In the genomic region with DNA sequence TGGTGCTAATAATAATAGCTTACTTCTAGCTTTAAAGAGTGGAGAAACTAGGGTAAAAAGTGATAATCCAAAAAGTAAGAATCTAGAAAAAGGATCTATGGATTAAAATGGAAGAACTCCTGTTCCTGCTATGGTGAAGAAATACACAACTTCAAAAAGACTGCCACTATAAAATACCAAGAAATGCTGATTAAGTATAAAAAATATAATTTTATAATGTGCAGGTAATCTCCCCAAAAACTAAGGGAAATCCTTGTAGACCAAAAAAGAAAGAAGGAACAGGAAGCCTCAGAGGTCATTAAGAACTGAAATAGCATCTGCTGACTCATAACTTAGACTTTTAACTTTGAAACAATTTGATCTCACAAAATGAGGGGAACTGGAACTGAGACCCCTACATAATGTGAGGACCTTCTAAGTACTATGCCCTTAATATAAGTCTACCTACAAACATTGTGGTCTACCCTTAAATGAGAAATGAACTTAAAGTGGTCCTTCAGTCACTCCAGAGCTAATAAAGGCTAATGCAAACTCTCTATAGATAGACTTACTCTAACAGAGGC, we compare ENCODE assay signal across 2 cellular contexts.
A peak's percentile ranks its signal among the peaks of the same experiment; 100 is the strongest.
TF ChIP-seq lines count a peak whose summit lies in the region.

No MANE protein-coding gene starts in this region.

TF ChIP-seq in GM12878, 131 proteins besides CTCF, POLR2A, EP300 and RAD21 (continues in another document):
- TF ChIP-seq DPF2 (IDR thresholded peaks at IDR 0.05): peak; percentile 78; the same call in 1 of the 2 replicates
- TF ChIP-seq MEF2A (IDR thresholded peaks at IDR 0.05; ENCODE audit: insufficient read depth, low read depth, low read length): peak; percentile 99
- TF ChIP-seq NFIC (IDR thresholded peaks at IDR 0.05; ENCODE audit: low read depth, low read length): peak; percentile 98
- TF ChIP-seq, protein P1, sequence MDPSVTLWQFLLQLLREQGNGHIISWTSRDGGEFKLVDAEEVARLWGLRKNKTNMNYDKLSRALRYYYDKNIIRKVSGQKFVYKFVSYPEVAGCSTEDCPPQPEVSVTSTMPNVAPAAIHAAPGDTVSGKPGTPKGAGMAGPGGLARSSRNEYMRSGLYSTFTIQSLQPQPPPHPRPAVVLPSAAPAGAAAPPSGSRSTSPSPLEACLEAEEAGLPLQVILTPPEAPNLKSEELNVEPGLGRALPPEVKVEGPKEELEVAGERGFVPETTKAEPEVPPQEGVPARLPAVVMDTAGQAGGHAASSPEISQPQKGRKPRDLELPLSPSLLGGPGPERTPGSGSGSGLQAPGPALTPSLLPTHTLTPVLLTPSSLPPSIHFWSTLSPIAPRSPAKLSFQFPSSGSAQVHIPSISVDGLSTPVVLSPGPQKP (IDR thresholded peaks at IDR 0.05; ENCODE audit: low read depth, low read length): no peak
- TF ChIP-seq IKZF2 (IDR thresholded peaks at IDR 0.05): peak; percentile 86 to 87
- peak; percentile 53; the same call in 1 of the 2 replicates for TF ChIP-seq GABPA (IDR thresholded peaks at IDR 0.05; ENCODE audit: low read depth)
- peak; percentile 56; the same call in 1 of the 2 replicates for TF ChIP-seq PAX5 (IDR thresholded peaks at IDR 0.05; ENCODE audit: borderline replicate concordance, low read depth, low read length)
- TF ChIP-seq PML (IDR thresholded peaks at IDR 0.05; ENCODE audit: low read length): peak; percentile 65
- peak; percentile 30; the same call in 1 of the 2 replicates for TF ChIP-seq CBFB (IDR thresholded peaks at IDR 0.05; ENCODE audit: low read depth)
- TF ChIP-seq ZNF622 (IDR thresholded peaks at IDR 0.05): no peak
- TF ChIP-seq TBL1XR1 (IDR thresholded peaks at IDR 0.05; ENCODE audit: low read depth, low read length): peak; percentile 65; the same call in 1 of the 2 replicates
- peak; percentile 78; the same call in 1 of the 2 replicates for TF ChIP-seq ZBED1 (IDR thresholded peaks at IDR 0.05; ENCODE audit: borderline replicate concordance)
- TF ChIP-seq FOXM1 (IDR thresholded peaks at IDR 0.05; ENCODE audit: low read depth, low read length): peak; percentile 97
- TF ChIP-seq MEF2B (IDR thresholded peaks at IDR 0.05; ENCODE audit: partially characterized antibody, poor library complexity, severe bottlenecking): peak; percentile 98
- peak; percentile 65; the same call in 1 of the 2 replicates for TF ChIP-seq JUND (IDR thresholded peaks at IDR 0.05; ENCODE audit: low read depth, low read length)
- TF ChIP-seq BHLHE40 (IDR thresholded peaks at IDR 0.05; ENCODE audit: borderline replicate concordance in 1 of 2, low read depth in 2 of 2, low read length in 1 of 2): peak; percentile 24 to 48; a peak in 2 of 4 replicates
- TF ChIP-seq NBN (IDR thresholded peaks at IDR 0.05): peak; percentile 73
- TF ChIP-seq, protein P2, sequence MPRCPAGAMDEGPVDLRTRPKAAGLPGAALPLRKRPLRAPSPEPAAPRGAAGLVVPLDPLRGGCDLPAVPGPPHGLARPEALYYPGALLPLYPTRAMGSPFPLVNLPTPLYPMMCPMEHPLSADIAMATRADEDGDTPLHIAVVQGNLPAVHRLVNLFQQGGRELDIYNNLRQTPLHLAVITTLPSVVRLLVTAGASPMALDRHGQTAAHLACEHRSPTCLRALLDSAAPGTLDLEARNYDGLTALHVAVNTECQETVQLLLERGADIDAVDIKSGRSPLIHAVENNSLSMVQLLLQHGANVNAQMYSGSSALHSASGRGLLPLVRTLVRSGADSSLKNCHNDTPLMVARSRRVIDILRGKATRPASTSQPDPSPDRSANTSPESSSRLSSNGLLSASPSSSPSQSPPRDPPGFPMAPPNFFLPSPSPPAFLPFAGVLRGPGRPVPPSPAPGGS (IDR thresholded peaks at IDR 0.05; ENCODE audit: borderline replicate concordance, insufficient read depth, low read depth, low read length, poor library complexity, severe bottlenecking): peak; percentile 50
- no peak for TF ChIP-seq CREB1 (IDR thresholded peaks at IDR 0.05; ENCODE audit: low read depth)
- TF ChIP-seq CBX5 (IDR thresholded peaks at IDR 0.05; ENCODE audit: low read depth): peak; percentile 60; the same call in 1 of the 2 replicates
- no peak for TF ChIP-seq RFX5 (IDR thresholded peaks at IDR 0.05; ENCODE audit: low read depth, low read length)
- peak in 1 of 2 experiments; percentile 86; a peak in 1 of 4 replicates for TF ChIP-seq CEBPB (IDR thresholded peaks at IDR 0.05; ENCODE audit: borderline replicate concordance in 1 of 2, low read depth in 2 of 2, low read length in 2 of 2)
- TF ChIP-seq, protein P3, sequence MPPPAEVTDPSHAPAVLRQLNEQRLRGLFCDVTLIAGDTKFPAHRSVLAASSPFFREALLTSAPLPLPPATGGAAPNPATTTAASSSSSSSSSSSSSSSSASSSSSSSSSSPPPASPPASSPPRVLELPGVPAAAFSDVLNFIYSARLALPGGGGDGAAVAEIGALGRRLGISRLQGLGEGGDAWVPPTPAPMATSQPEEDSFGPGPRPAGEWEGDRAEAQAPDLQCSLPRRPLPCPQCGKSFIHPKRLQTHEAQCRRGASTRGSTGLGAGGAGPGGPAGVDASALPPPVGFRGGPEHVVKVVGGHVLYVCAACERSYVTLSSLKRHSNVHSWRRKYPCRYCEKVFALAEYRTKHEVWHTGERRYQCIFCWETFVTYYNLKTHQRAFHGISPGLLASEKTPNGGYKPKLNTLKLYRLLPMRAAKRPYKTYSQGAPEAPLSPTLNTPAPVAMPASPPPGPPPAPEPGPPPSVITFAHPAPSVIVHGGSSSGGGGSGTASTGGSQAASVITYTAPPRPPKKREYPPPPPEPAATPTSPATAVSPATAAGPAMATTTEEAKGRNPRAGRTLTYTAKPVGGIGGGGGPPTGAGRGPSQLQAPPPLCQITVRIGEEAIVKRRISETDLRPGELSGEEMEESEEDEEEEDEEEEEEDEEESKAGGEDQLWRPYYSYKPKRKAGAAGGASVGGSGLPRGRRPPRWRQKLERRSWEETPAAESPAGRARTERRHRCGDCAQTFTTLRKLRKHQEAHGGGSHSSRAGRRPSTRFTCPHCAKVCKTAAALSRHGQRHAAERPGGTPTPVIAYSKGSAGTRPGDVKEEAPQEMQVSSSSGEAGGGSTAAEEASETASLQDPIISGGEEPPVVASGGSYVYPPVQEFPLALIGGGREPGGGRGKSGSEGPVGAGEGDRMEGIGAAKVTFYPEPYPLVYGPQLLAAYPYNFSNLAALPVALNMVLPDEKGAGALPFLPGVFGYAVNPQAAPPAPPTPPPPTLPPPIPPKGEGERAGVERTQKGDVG (CRISPR knock-in tag; IDR thresholded peaks at IDR 0.05): no peak
- TF ChIP-seq BMI1 (IDR thresholded peaks at IDR 0.05; ENCODE audit: borderline replicate concordance): peak; percentile 53; the same call in 1 of the 2 replicates
- TF ChIP-seq ZNF24 (IDR thresholded peaks at IDR 0.05): peak; percentile 63; the same call in 1 of the 2 replicates
- peak; percentile 89 for TF ChIP-seq SPI1 (IDR thresholded peaks at IDR 0.05; ENCODE audit: borderline replicate concordance, insufficient read depth, low read depth, low read length)
- TF ChIP-seq IRF4 (IDR thresholded peaks at IDR 0.05; ENCODE audit: low read depth, low read length): peak; percentile 63; the same call in 1 of the 2 replicates
- TF ChIP-seq ZNF217 (IDR thresholded peaks at IDR 0.05): peak; percentile 42; the same call in 1 of the 2 replicates
- TF ChIP-seq ZSCAN29 (IDR thresholded peaks at IDR 0.05): no peak
- TF ChIP-seq JUNB (IDR thresholded peaks at IDR 0.05): peak; percentile 94
- TF ChIP-seq MTA2 (IDR thresholded peaks at IDR 0.05; ENCODE audit: low read depth): peak; percentile 99

TF ChIP-seq in GM23338, 12 proteins besides CTCF, POLR2A, EP300 and RAD21:
- TF ChIP-seq, protein P4, sequence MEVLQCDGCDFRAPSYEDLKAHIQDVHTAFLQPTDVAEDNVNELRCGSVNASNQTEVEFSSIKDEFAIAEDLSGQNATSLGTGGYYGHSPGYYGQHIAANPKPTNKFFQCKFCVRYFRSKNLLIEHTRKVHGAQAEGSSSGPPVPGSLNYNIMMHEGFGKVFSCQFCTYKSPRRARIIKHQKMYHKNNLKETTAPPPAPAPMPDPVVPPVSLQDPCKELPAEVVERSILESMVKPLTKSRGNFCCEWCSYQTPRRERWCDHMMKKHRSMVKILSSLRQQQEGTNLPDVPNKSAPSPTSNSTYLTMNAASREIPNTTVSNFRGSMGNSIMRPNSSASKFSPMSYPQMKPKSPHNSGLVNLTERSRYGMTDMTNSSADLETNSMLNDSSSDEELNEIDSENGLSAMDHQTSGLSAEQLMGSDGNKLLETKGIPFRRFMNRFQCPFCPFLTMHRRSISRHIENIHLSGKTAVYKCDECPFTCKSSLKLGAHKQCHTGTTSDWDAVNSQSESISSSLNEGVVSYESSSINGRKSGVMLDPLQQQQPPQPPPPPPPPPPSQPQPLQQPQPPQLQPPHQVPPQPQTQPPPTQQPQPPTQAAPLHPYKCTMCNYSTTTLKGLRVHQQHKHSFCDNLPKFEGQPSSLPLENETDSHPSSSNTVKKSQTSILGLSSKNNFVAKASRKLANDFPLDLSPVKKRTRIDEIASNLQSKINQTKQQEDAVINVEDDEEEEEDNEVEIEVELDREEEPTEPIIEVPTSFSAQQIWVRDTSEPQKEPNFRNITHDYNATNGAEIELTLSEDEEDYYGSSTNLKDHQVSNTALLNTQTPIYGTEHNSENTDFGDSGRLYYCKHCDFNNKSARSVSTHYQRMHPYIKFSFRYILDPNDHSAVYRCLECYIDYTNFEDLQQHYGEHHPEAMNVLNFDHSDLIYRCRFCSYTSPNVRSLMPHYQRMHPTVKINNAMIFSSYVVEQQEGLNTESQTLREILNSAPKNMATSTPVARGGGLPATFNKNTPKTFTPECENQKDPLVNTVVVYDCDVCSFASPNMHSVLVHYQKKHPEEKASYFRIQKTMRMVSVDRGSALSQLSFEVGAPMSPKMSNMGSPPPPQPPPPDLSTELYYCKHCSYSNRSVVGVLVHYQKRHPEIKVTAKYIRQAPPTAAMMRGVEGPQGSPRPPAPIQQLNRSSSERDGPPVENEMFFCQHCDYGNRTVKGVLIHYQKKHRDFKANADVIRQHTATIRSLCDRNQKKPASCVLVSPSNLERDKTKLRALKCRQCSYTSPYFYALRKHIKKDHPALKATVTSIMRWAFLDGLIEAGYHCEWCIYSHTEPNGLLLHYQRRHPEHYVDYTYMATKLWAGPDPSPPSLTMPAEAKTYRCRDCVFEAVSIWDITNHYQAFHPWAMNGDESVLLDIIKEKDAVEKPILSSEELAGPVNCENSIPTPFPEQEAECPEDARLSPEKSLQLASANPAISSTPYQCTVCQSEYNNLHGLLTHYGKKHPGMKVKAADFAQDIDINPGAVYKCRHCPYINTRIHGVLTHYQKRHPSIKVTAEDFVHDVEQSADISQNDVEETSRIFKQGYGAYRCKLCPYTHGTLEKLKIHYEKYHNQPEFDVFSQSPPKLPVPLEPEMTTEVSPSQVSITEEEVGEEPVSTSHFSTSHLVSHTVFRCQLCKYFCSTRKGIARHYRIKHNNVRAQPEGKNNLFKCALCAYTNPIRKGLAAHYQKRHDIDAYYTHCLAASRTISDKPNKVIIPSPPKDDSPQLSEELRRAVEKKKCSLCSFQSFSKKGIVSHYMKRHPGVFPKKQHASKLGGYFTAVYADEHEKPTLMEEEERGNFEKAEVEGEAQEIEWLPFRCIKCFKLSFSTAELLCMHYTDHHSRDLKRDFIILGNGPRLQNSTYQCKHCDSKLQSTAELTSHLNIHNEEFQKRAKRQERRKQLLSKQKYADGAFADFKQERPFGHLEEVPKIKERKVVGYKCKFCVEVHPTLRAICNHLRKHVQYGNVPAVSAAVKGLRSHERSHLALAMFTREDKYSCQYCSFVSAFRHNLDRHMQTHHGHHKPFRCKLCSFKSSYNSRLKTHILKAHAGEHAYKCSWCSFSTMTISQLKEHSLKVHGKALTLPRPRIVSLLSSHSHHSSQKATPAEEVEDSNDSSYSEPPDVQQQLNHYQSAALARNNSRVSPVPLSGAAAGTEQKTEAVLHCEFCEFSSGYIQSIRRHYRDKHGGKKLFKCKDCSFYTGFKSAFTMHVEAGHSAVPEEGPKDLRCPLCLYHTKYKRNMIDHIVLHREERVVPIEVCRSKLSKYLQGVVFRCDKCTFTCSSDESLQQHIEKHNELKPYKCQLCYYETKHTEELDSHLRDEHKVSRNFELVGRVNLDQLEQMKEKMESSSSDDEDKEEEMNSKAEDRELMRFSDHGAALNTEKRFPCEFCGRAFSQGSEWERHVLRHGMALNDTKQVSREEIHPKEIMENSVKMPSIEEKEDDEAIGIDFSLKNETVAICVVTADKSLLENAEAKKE (CRISPR knock-in tag; IDR thresholded peaks at IDR 0.05): no peak
- TF ChIP-seq STAT1 (IDR thresholded peaks at IDR 0.05; ENCODE audit: unreplicated experiment) (no peak), POLR2AphosphoS5 (IDR thresholded peaks at IDR 0.05; ENCODE audit: low read depth) (no peak)
